Comparison of ENCODE assay signal across 8 cellular contexts in the genomic region with DNA sequence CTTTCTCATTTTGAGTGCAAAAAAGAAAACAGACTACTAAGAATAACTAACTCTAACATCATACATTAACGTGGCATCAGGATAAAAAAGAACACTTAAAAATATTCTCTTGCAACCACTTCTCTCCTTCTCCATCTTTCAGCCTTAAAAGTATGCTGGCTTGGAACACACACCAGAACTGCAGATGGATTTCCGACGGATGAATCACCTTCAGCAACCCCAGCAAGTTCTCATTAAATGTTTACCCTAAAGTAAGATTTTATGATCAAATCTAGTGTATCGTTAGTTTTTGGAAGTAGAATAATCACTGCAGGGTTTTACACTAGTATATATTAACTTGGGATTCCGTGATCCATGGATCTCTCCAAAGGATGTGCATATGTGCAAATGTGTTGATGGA. TPM values are rescaled to one million over a fixed set of nuclear protein-coding genes. Genes with fewer than 3 reads are reported as not detected.
DNase-seq lines count a peak whose midpoint lies in the region; ATAC-seq and TF ChIP-seq lines count a peak whose summit lies in the region.

No MANE protein-coding gene starts in this region.

- H3K4me3 ChIP-seq in HUES64 (ENCODE audit: low read length) (peak overlapping the region; percentile 95), astrocyte of the cerebellum (ENCODE audit: low read depth, low read length) (peak overlapping the region; percentile 58), mesodermal cell (ENCODE audit: extremely low read depth, insufficient read depth, low read length, poor library complexity, severe bottlenecking) (peak overlapping the region; percentile 59)

- H3K27me3 ChIP-seq in HUES64 (ENCODE audit: insufficient read depth, low read length): no peaks in the 10 kb centered on the region

- ATAC-seq in HG02678 (IDR thresholded peaks at IDR 0.05; ENCODE audit: unreplicated experiment): no peak

- WGBS in HUES64: 87% methylated on average over 5 of the region's 5 CpGs
- 86 to 89% methylated on average over 1 to 2 of the region's 5 CpGs for WGBS in mesodermal cell (ENCODE audit: insufficient coverage in 2 of 2), 2 experiments

- H3K36me3 ChIP-seq in HUES64 (ENCODE audit: insufficient read depth, low read length) (peaks cover 7% of the 10 kb centered on the region), mesodermal cell (ENCODE audit: control insufficient read depth, insufficient read depth, low read length) (peaks cover 20% of the 10 kb centered on the region)

- DNase-seq in AG08395 (ENCODE audit: low spot score) (peak; percentile 66), astrocyte of the cerebellum (ENCODE audit: low read depth) (no peak), NCI-H526 treated with DMSO at 0.1 percent for 48 hours (lab: John Stamatoyannopoulos, UW) (no peak), GOT3 (lab: John Stamatoyannopoulos, UW) (no peak)
- DNase-seq in activated effector memory CD4-positive, alpha-beta T cell treated with anti-CD3 and anti-CD28 coated beads, Interleukin-2, amount 50 U/mL, for 16 hours: no peak

- H3K9ac ChIP-seq in HUES64 (ENCODE audit: low read depth, low read length): peak overlapping the region; percentile 93; the same call in 1 of the 2 replicates

- no peaks in the 10 kb centered on the region for H3K9me3 ChIP-seq in HUES64 (ENCODE audit: insufficient read depth, low read depth, low read length)
- H3K9me3 ChIP-seq in mesodermal cell (ENCODE audit: control insufficient read depth, low read length): no peaks in the 10 kb centered on the region

- H3K4me1 ChIP-seq in HUES64 (ENCODE audit: insufficient read depth, low read length) (peaks cover 17% of the 10 kb centered on the region), mesodermal cell (ENCODE audit: control insufficient read depth, insufficient read depth, low read length, poor library complexity, severe bottlenecking) (peaks cover 19% of the 10 kb centered on the region)

- no peak for TF ChIP-seq CTCF in astrocyte of the cerebellum (IDR thresholded peaks at IDR 0.05; ENCODE audit: low read depth, low read length, missing control alignments)

- no peak overlapping the region for H3K27ac ChIP-seq in HUES64 (ENCODE audit: low read depth, low read length)
- H3K27ac ChIP-seq in mesodermal cell (ENCODE audit: low read depth, low read length, severe bottlenecking): peak overlapping the region; percentile 86

- in situ Hi-C loops in astrocyte of the cerebellum (cut with HindIII; ENCODE audit: low sequenced_read_pairs): loop anchor here (25.0 kb wide), 1 partner anchor 362 kb away; no protein-coding TSS in a partner anchor

RNA-seq across cellular contexts. Expression of gene NEK9, which starts 1.2 kb away (rescaled TPM):
- 28.6 TPM for polyA plus RNA-seq in HUES64 (2013, experiment 1 of 2)
- 37.7 TPM for polyA plus RNA-seq in HUES64 (2013, experiment 2 of 2)
- 55.4 TPM for polyA plus RNA-seq in mesodermal cell (2013, experiment 1 of 2)
- polyA plus RNA-seq in mesodermal cell (2013, experiment 2 of 2): 54.6 TPM

RNA-seq across cellular contexts. Expression of gene TMED10, which starts 50.8 kb away (rescaled TPM):
- polyA plus RNA-seq in HUES64 (2013, experiment 1 of 2): 93.5 TPM
- polyA plus RNA-seq in HUES64 (2013, experiment 2 of 2): 97.6 TPM
- polyA plus RNA-seq in mesodermal cell (2013, experiment 1 of 2): 196 TPM
- 165 TPM for polyA plus RNA-seq in mesodermal cell (2013, experiment 2 of 2)

RNA-seq across cellular contexts. Expression of gene ZC2HC1C, which starts 56.2 kb away (rescaled TPM):
- 1.5 TPM for polyA plus RNA-seq in HUES64 (2013, experiment 1 of 2)
- 1.0 TPM for polyA plus RNA-seq in HUES64 (2013, experiment 2 of 2)
- 0.81 TPM for polyA plus RNA-seq in mesodermal cell (2013, experiment 1 of 2)
- polyA plus RNA-seq in mesodermal cell (2013, experiment 2 of 2): 1.6 TPM
